Comparison of ENCODE assay signal across 8 cellular contexts in the genomic region with DNA sequence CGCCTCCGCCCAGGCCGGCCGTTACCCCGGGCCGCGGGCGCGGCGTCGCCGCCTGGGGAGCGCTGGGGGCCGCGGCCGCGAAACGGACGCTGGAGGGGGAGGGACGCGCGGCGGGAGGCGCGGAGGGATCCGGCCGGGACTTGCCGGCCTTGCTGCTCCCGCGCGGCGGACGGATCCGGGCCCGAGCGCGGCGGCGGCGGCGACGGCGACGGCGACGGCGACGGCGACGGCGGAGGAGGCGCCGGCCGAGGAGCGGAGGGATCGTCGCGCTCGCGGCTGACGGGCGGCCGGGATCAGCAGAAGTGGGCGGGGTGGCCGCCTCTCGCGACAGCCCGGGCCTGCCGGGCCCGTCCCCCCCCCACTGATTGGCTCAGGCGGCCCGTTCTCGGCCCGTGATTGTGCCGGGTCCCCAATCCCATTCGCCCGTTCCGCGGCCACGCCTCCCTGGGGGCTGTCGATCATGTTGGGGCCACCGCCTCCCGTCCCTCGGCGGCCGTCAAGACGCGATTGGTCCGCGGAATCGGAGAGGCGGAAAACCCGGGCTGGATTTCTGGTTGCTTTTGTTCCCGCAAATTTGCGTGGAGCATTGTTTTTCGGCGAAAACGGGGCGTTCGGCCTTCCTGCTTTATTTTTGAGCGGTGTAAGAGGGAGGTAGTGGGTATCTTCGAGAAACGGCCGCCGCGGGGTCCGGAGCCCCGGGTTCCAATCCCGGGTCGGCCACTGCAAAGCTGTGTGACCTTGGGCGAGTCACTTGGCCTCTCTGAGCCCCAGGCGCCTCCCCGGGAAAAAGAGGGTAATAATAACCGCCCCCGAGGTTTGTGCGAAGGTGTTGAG. TPM values are rescaled to one million over a fixed set of nuclear protein-coding genes. Genes with fewer than 3 reads are reported as not detected.
DNase-seq lines count a peak whose midpoint lies in the region; TF ChIP-seq lines count a peak whose summit lies in the region.

A gene (minus strand): TSS at position 304 of the 834 bp plus-strand sequence. CDS start 786 bp downstream, outside the sequence.

- CTCF ChIA-PET in HEK293 (lab: Yijun Ruan, JAX) = no interaction called here
- CTCF ChIA-PET in SK-N-SH (lab: Yijun Ruan, JAX) = interaction anchor here (1.3 to 1.6 kb wide), 2 partner anchors 29 to 76 kb away, joined by 4 read pairs; no protein-coding TSS in a partner anchor

- H4K20me1 ChIP-seq in SK-N-SH (ENCODE audit: insufficient read depth) (peaks cover 40% of the 10 kb centered on the region), osteoblast (ENCODE audit: insufficient read depth, low read length) (peaks cover 28% of the 10 kb centered on the region)

- peak within 1 kb of the TSS; percentile 93 for H3K4me3 Mint-ChIP-seq in activated naive CD8-positive, alpha-beta T cell
- peak within 1 kb of the TSS; percentile 88 for H3K4me3 Mint-ChIP-seq in glutamatergic neuron (ENCODE audit: unreplicated experiment)

- DNase-seq in GM04503 (ENCODE audit: low read depth) = peak; percentile 87
- peak; percentile 99 for DNase-seq in NB4 (ENCODE audit: low read depth)
- peak; percentile 99 for DNase-seq in SK-N-SH
- DNase-seq in glutamatergic neuron = peak; percentile 100
- peak; percentile 100 for DNase-seq in osteoblast (ENCODE audit: insufficient read length, low spot score, missing footprints)

- TF ChIP-seq EP300 in SK-N-SH (IDR thresholded peaks at IDR 0.05; ENCODE audit: borderline replicate concordance in 1 of 2, low read depth in 1 of 2, low read length in 1 of 2) = no peak; a peak in 1 of 4 replicates

- H3K9me2 ChIP-seq in SK-N-SH = no peaks in the 10 kb centered on the region

- H3K9me3 ChIP-seq in HEK293 (ENCODE audit: control insufficient read depth, insufficient read depth, low read depth, low read length) (no peaks in the 10 kb centered on the region), SK-N-SH (no peaks in the 10 kb centered on the region), osteoblast (ENCODE audit: low read depth, low read length) (no peaks in the 10 kb centered on the region)

- TF ChIP-seq CTCF in HEK293 (tag by site-specific recombination; IDR thresholded peaks at IDR 0.05) (no peak), NB4 (IDR thresholded peaks at IDR 0.05; ENCODE audit: low read depth, low read length) (no peak), SK-N-SH (IDR thresholded peaks at IDR 0.05) (no peak), glutamatergic neuron (IDR thresholded peaks at IDR 0.05; ENCODE audit: partially characterized antibody, unreplicated experiment) (no peak), osteoblast (IDR thresholded peaks at IDR 0.05; ENCODE audit: extremely low read depth, low read depth, low read length) (no peak)

- peaks cover 39% of the 10 kb centered on the region for H3K79me2 ChIP-seq in SK-N-SH (ENCODE audit: insufficient read depth)
- peaks cover 39% of the 10 kb centered on the region for H3K79me2 ChIP-seq in osteoblast (ENCODE audit: insufficient read depth, low read length)

- POLR2A ChIA-PET in HEK293 (lab: Yijun Ruan, JAX) (no interaction called here), SK-N-SH (lab: Yijun Ruan, JAX) (no interaction called here)

- no peaks in the 10 kb centered on the region for H3K27me3 Mint-ChIP-seq in activated naive CD8-positive, alpha-beta T cell
- H3K27me3 Mint-ChIP-seq in glutamatergic neuron (ENCODE audit: unreplicated experiment) = peaks cover 3% of the 10 kb centered on the region

- H3K27ac Mint-ChIP-seq in activated naive CD8-positive, alpha-beta T cell = peak within 1 kb of the TSS; percentile 90
- H3K27ac Mint-ChIP-seq in glutamatergic neuron (ENCODE audit: unreplicated experiment) = peak within 1 kb of the TSS; percentile 85

- TF ChIP-seq POLR2A in NB4 (IDR thresholded peaks at IDR 0.05; ENCODE audit: extremely low read depth, insufficient read length) = no peak

- peak within 1 kb of the TSS; percentile 47 for H3K4me3 ChIP-seq in HEK293 (ENCODE audit: low read depth, low read length)
- H3K4me3 ChIP-seq in NB4 (ENCODE audit: low read depth, low read length) = peak within 1 kb of the TSS; percentile 36
- H3K4me3 ChIP-seq in SK-N-SH (ENCODE audit: low read depth in 2 of 2, low read length in 1 of 2) = peak within 1 kb of the TSS; percentile 65 to 68
- H3K4me3 ChIP-seq in osteoblast (ENCODE audit: insufficient read depth, low read length) = peak within 1 kb of the TSS; percentile 72

- H3K36me3 Mint-ChIP-seq in activated naive CD8-positive, alpha-beta T cell = no peaks in the 10 kb centered on the region
- H3K36me3 Mint-ChIP-seq in glutamatergic neuron (ENCODE audit: unreplicated experiment) = no peaks in the 10 kb centered on the region

- no peaks in the 10 kb centered on the region for H3K9me3 Mint-ChIP-seq in activated naive CD8-positive, alpha-beta T cell (ENCODE audit: low read depth)
- peaks cover 2% of the 10 kb centered on the region for H3K9me3 Mint-ChIP-seq in glutamatergic neuron (ENCODE audit: unreplicated experiment)

- WGBS in SK-N-SH (ENCODE audit: low lambda C conversion rate) = 0% methylated on average over 24 of the region's 116 CpGs

- H3K27me3 ChIP-seq in SK-N-SH (ENCODE audit: insufficient read depth) = no peaks in the 10 kb centered on the region
- H3K27me3 ChIP-seq in osteoblast (ENCODE audit: insufficient read depth, low read length) = no peaks in the 10 kb centered on the region

- TF ChIP-seq RAD21 in SK-N-SH (IDR thresholded peaks at IDR 0.05; ENCODE audit: low read length) = no peak

- peak within 1 kb of the TSS; percentile 82 for H3K4me2 ChIP-seq in SK-N-SH
- peak within 1 kb of the TSS; percentile 79 for H3K4me2 ChIP-seq in osteoblast (ENCODE audit: insufficient read depth, low read length)

- H3K27ac ChIP-seq in HEK293 (ENCODE audit: extremely low read depth, low read depth, low read length) (peak within 1 kb of the TSS; percentile 82), SK-N-SH (ENCODE audit: low read depth in 2 of 2, low read length in 1 of 2) (peak within 1 kb of the TSS in 1 of 2 experiments; percentile 78; a peak in 2 of 4 replicates), osteoblast (ENCODE audit: low read depth, low read length) (no peak within 1 kb of the TSS), temporal lobe (ENCODE audit: low read depth, low read length) (no peak within 1 kb of the TSS)

- H3K9ac ChIP-seq in SK-N-SH = peak within 1 kb of the TSS; percentile 48; the same call in 1 of the 2 replicates

- no peaks in the 10 kb centered on the region for H3F3A ChIP-seq in SK-N-SH (replicated peaks; ENCODE audit: insufficient read depth)

- H3K4me1 ChIP-seq in HEK293 (ENCODE audit: control insufficient read depth, insufficient read depth, low read length) = peaks cover 2% of the 10 kb centered on the region; the same call in 1 of the 2 replicates
- H3K4me1 ChIP-seq in SK-N-SH (ENCODE audit: control insufficient read depth in 1 of 2, insufficient read depth in 2 of 2, low read depth in 1 of 2, low read length in 1 of 2) = peaks cover 5 to 29% of the 10 kb centered on the region in 2 experiments; a peak in 3 of 4 replicates
- H3K4me1 ChIP-seq in osteoblast (ENCODE audit: insufficient read depth, low read length) = peaks cover 31% of the 10 kb centered on the region

- peak within 1 kb of the TSS; percentile 97 for H2AFZ ChIP-seq in SK-N-SH (ENCODE audit: low read depth)
- H2AFZ ChIP-seq in osteoblast (ENCODE audit: low read length) = peak within 1 kb of the TSS; percentile 78

- peaks cover 48% of the 10 kb centered on the region for H3K4me1 Mint-ChIP-seq in activated naive CD8-positive, alpha-beta T cell (ENCODE audit: low read depth)
- H3K4me1 Mint-ChIP-seq in glutamatergic neuron (ENCODE audit: low read depth, unreplicated experiment) = peaks cover 19% of the 10 kb centered on the region

- H3K36me3 ChIP-seq in HEK293 (ENCODE audit: control insufficient read depth in 2 of 2, insufficient read depth in 1 of 2, low read length in 2 of 2) (peaks cover 0 to 5% of the 10 kb centered on the region in 2 experiments; a peak in 2 of 3 replicates), SK-N-SH (replicated peaks in 1 of 2; ENCODE audit: control insufficient read depth in 1 of 2, insufficient read depth in 2 of 2, low read length in 1 of 2) (no peaks in the 10 kb centered on the region), osteoblast (ENCODE audit: insufficient read depth, low read length) (no peaks in the 10 kb centered on the region)

TF ChIP-seq in HEK293, 187 proteins besides CTCF, POLR2A, EP300 and RAD21 (continues in another document):
- TF ChIP-seq GFI1B (tag by site-specific recombination; IDR thresholded peaks at IDR 0.05) (no peak), KLF16 (tag by site-specific recombination; IDR thresholded peaks at IDR 0.05) (peak; percentile 84)
- TF ChIP-seq, protein P1, sequence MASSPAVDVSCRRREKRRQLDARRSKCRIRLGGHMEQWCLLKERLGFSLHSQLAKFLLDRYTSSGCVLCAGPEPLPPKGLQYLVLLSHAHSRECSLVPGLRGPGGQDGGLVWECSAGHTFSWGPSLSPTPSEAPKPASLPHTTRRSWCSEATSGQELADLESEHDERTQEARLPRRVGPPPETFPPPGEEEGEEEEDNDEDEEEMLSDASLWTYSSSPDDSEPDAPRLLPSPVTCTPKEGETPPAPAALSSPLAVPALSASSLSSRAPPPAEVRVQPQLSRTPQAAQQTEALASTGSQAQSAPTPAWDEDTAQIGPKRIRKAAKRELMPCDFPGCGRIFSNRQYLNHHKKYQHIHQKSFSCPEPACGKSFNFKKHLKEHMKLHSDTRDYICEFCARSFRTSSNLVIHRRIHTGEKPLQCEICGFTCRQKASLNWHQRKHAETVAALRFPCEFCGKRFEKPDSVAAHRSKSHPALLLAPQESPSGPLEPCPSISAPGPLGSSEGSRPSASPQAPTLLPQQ (tag by site-specific recombination; IDR thresholded peaks at IDR 0.05) = peak; percentile 41; the same call in 1 of the 2 replicates

TF ChIP-seq in SK-N-SH, 30 proteins besides CTCF, POLR2A, EP300 and RAD21 (continues in another document):
- TF ChIP-seq JUND (IDR thresholded peaks at IDR 0.05) = no peak
- no peak for TF ChIP-seq NRF1 (IDR thresholded peaks at IDR 0.05; ENCODE audit: low read depth, low read length)
- TF ChIP-seq CHD2 (IDR thresholded peaks at IDR 0.05; ENCODE audit: low read length, partially characterized antibody) = peak; percentile 99
- peak; percentile 73; the same call in 1 of the 2 replicates for TF ChIP-seq RCOR1 (IDR thresholded peaks at IDR 0.05; ENCODE audit: low read length)
- TF ChIP-seq FOXM1 (IDR thresholded peaks at IDR 0.05; ENCODE audit: low read depth) = no peak
- TF ChIP-seq, protein P2, sequence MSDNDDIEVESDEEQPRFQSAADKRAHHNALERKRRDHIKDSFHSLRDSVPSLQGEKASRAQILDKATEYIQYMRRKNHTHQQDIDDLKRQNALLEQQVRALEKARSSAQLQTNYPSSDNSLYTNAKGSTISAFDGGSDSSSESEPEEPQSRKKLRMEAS (IDR thresholded peaks at IDR 0.05; ENCODE audit: low read depth) = peak; percentile 28; the same call in 1 of the 2 replicates
- peak; percentile 74 for TF ChIP-seq TAF1 (IDR thresholded peaks at IDR 0.05; ENCODE audit: borderline replicate concordance, low read depth, low read length)

RNA-seq across cellular contexts. Expression of the gene that starts here (rescaled TPM):
- 5.6 and 5.7 TPM in 2 replicates for polyA plus RNA-seq in SK-N-SH (2012; rRNA removed)
- polyA plus RNA-seq in SK-N-SH (2012; cell fraction: cytosol; rRNA removed) = 5.4 and 5.9 TPM in 2 replicates
- 22.8 and 27.5 TPM in 2 replicates for polyA plus RNA-seq in SK-N-SH (2012; cell fraction: nucleus; rRNA removed)
- 29.2 TPM for total RNA-seq in glutamatergic neuron (ENCODE audit: unreplicated experiment)
- total RNA-seq in osteoblast = 36.9 and 41.8 TPM in 2 replicates
- 48.2 TPM for total RNA-seq in temporal lobe
